17 cellular contexts compared by ENCODE assay signal in genomic region chr2:42307180-42307579, GRCh38. TPM values are rescaled to one million over a fixed set of nuclear protein-coding genes. Genes with fewer than 3 reads are reported as not detected.
A peak's percentile ranks its signal among the peaks of the same experiment; 100 is the strongest.
DNase-seq lines count a peak whose midpoint lies in the region; ATAC-seq and TF ChIP-seq lines count a peak whose summit lies in the region.
"Had no signal": no experiment of that assay in that cellular context is flagged by ENCODE, and none has a peak within 500 bp of the region (broad histone marks: within the 10 kb centered on the region; RNA-seq: fewer than 3 reads in every experiment).

No MANE protein-coding gene starts in this region.

- no peak for ATAC-seq in activated T-cell treated with anti-CD3 and anti-CD28 coated beads, Interleukin-2, amount 50 U/mL, for 72 hours (replicated peaks in 1 of 2)
- ATAC-seq in right cardiac atrium (no peak), memory B cell (ENCODE audit: low read depth) (no peak)
- ATAC-seq in activated CD8-positive, alpha-beta T cell treated with anti-CD3 and anti-CD28 coated beads, Interleukin-2, amount 10 ng/mL, durations not matched to agents 7 days and 5 days = no peak
- ATAC-seq: CD8-positive, alpha-beta T cell; GM12878 had no signal

- TF ChIP-seq CTCF in cardiac muscle cell (IDR thresholded peaks at IDR 0.05; ENCODE audit: low read depth, low read length) = no peak

- peak overlapping the region; percentile 47 for H3K27ac Mint-ChIP-seq in activated T-cell treated with anti-CD3 and anti-CD28 coated beads, Interleukin-2, amount 50 U/mL, for 72 hours
- H3K27ac Mint-ChIP-seq in activated T-cell treated with anti-CD3 and anti-CD28 coated beads, Interleukin-2, amount 50 U/mL, for 24 hours = no peak overlapping the region
- peak overlapping the region; percentile 24 for H3K27ac Mint-ChIP-seq in memory B cell
- no peak overlapping the region for H3K27ac Mint-ChIP-seq in activated CD8-positive, alpha-beta T cell treated with anti-CD3 and anti-CD28 coated beads, Interleukin-2, amount 10 ng/mL, durations not matched to agents 7 days and 5 days
- H3K27ac Mint-ChIP-seq: B cell; CD8-positive, alpha-beta T cell had no signal

- intact Hi-C loops in right cardiac atrium (cut with DNase I) = no loop called here

- CTCF ChIA-PET in activated CD8-positive, alpha-beta T cell treated with anti-CD3 and anti-CD28 coated beads, Interleukin-2, amount 10 ng/mL, durations not matched to agents 7 days and 5 days (lab: Charles Lee) = interaction anchor here (0.9 to 2.2 kb wide), 3 partner anchors 21 to 133 kb away, joined by 3 to 9 read pairs (median 3); no protein-coding TSS in a partner anchor

- no peaks in the 10 kb centered on the region for H3K27me3 Mint-ChIP-seq in activated T-cell treated with anti-CD3 and anti-CD28 coated beads, Interleukin-2, amount 50 U/mL, for 72 hours (ENCODE audit: low read depth)
- no peaks in the 10 kb centered on the region for H3K27me3 Mint-ChIP-seq in activated T-cell treated with anti-CD3 and anti-CD28 coated beads, Interleukin-2, amount 50 U/mL, for 24 hours
- no peaks in the 10 kb centered on the region for H3K27me3 Mint-ChIP-seq in memory B cell
- H3K27me3 Mint-ChIP-seq in activated CD8-positive, alpha-beta T cell treated with anti-CD3 and anti-CD28 coated beads, Interleukin-2, amount 10 ng/mL, durations not matched to agents 7 days and 5 days (ENCODE audit: low read depth) = no peaks in the 10 kb centered on the region
- H3K27me3 Mint-ChIP-seq: B cell had no signal

- H3K9me3 ChIP-seq in cardiac muscle cell (ENCODE audit: low read depth) (no peaks in the 10 kb centered on the region), right cardiac atrium (ENCODE audit: control insufficient read depth, low read length) (no peaks in the 10 kb centered on the region)
- H3K9me3 ChIP-seq: BLaER1 treated with 17β-estradiol and CSF1 and Interleukin-3, amounts not matched to agents 10 nM and 100 nM; HAP-1 had no signal

- peaks cover 11% of the 10 kb centered on the region for H3K4me1 Mint-ChIP-seq in activated T-cell treated with anti-CD3 and anti-CD28 coated beads, Interleukin-2, amount 50 U/mL, for 72 hours (ENCODE audit: low read depth)
- peaks cover 20% of the 10 kb centered on the region for H3K4me1 Mint-ChIP-seq in activated T-cell treated with anti-CD3 and anti-CD28 coated beads, Interleukin-2, amount 50 U/mL, for 24 hours (ENCODE audit: low read depth)
- H3K4me1 Mint-ChIP-seq in memory B cell = peaks cover 2% of the 10 kb centered on the region
- peaks cover 19% of the 10 kb centered on the region for H3K4me1 Mint-ChIP-seq in activated CD8-positive, alpha-beta T cell treated with anti-CD3 and anti-CD28 coated beads, Interleukin-2, amount 10 ng/mL, durations not matched to agents 7 days and 5 days (ENCODE audit: low read depth)
- H3K4me1 Mint-ChIP-seq: B cell had no signal

- peak overlapping the region; percentile 4 for H3K27ac ChIP-seq in cardiac muscle cell
- H3K27ac ChIP-seq in right cardiac atrium (ENCODE audit: low read length) = no peak overlapping the region
- H3K27ac ChIP-seq: BLaER1 treated with 17β-estradiol and CSF1 and Interleukin-3, amounts not matched to agents 10 nM and 100 nM; GM23248 had no signal

- no peaks in the 10 kb centered on the region for H3K27me3 ChIP-seq in cardiac muscle cell
- H3K27me3 ChIP-seq in right cardiac atrium (ENCODE audit: control insufficient read depth, insufficient read depth) = no peaks in the 10 kb centered on the region
- H3K27me3 ChIP-seq: BLaER1 treated with 17β-estradiol and CSF1 and Interleukin-3, amounts not matched to agents 10 nM and 100 nM had no signal

- H3K36me3 Mint-ChIP-seq in activated T-cell treated with anti-CD3 and anti-CD28 coated beads, Interleukin-2, amount 50 U/mL, for 72 hours (ENCODE audit: insufficient read depth in 2 of 2) = peaks cover 4 to 13% of the 10 kb centered on the region in 2 donors
- H3K36me3 Mint-ChIP-seq in activated T-cell treated with anti-CD3 and anti-CD28 coated beads, Interleukin-2, amount 50 U/mL, for 24 hours (ENCODE audit: low read depth) = peaks cover 73% of the 10 kb centered on the region
- peaks cover 24% of the 10 kb centered on the region for H3K36me3 Mint-ChIP-seq in memory B cell
- H3K36me3 Mint-ChIP-seq in activated CD8-positive, alpha-beta T cell treated with anti-CD3 and anti-CD28 coated beads, Interleukin-2, amount 10 ng/mL, durations not matched to agents 7 days and 5 days (ENCODE audit: low read depth) = peaks cover 51% of the 10 kb centered on the region

- H3K9me3 Mint-ChIP-seq in activated T-cell treated with anti-CD3 and anti-CD28 coated beads, Interleukin-2, amount 50 U/mL, for 72 hours = no peaks in the 10 kb centered on the region
- no peaks in the 10 kb centered on the region for H3K9me3 Mint-ChIP-seq in activated T-cell treated with anti-CD3 and anti-CD28 coated beads, Interleukin-2, amount 50 U/mL, for 24 hours
- no peaks in the 10 kb centered on the region for H3K9me3 Mint-ChIP-seq in memory B cell
- H3K9me3 Mint-ChIP-seq in activated CD8-positive, alpha-beta T cell treated with anti-CD3 and anti-CD28 coated beads, Interleukin-2, amount 10 ng/mL, durations not matched to agents 7 days and 5 days (ENCODE audit: insufficient read depth) = no peaks in the 10 kb centered on the region
- H3K9me3 Mint-ChIP-seq: CD8-positive, alpha-beta T cell had no signal

- H3K4me3 ChIP-seq in cardiac muscle cell (no peak overlapping the region), right cardiac atrium (ENCODE audit: low read length) (no peak overlapping the region)
- H3K4me3 ChIP-seq: BLaER1 treated with 17β-estradiol and CSF1 and Interleukin-3, amounts not matched to agents 10 nM and 100 nM; GM12878; GM23248; HAP-1 had no signal

- no peaks in the 10 kb centered on the region for H3K4me1 ChIP-seq in cardiac muscle cell (ENCODE audit: low read depth)
- H3K4me1 ChIP-seq in right cardiac atrium (ENCODE audit: control insufficient read depth, insufficient read depth, low read length) = no peaks in the 10 kb centered on the region
- H3K4me1 ChIP-seq: HAP-1 had no signal

- POLR2A ChIA-PET in activated CD8-positive, alpha-beta T cell treated with anti-CD3 and anti-CD28 coated beads, Interleukin-2, amount 10 ng/mL, durations not matched to agents 7 days and 5 days (lab: Charles Lee) = no interaction called here

- peaks cover 38% of the 10 kb centered on the region for H3K36me3 ChIP-seq in cardiac muscle cell

- no peak overlapping the region for H3K4me3 Mint-ChIP-seq in activated T-cell treated with anti-CD3 and anti-CD28 coated beads, Interleukin-2, amount 50 U/mL, for 72 hours
- no peak overlapping the region for H3K4me3 Mint-ChIP-seq in activated T-cell treated with anti-CD3 and anti-CD28 coated beads, Interleukin-2, amount 50 U/mL, for 24 hours
- H3K4me3 Mint-ChIP-seq in memory B cell = no peak overlapping the region
- H3K4me3 Mint-ChIP-seq in activated CD8-positive, alpha-beta T cell treated with anti-CD3 and anti-CD28 coated beads, Interleukin-2, amount 10 ng/mL, durations not matched to agents 7 days and 5 days = no peak overlapping the region
- H3K4me3 Mint-ChIP-seq: B cell; CD8-positive, alpha-beta T cell had no signal

- DNase-seq in activated T-cell treated with anti-CD3 and anti-CD28 coated beads, Interleukin-2, amount 50 U/mL, for 72 hours = no peak
- DNase-seq in activated T-cell treated with anti-CD3 and anti-CD28 coated beads, Interleukin-2, amount 50 U/mL, for 24 hours = no peak
- DNase-seq in cardiac muscle cell (ENCODE audit: low read depth in 1 of 2, low spot score in 1 of 2) (no peak), right cardiac atrium (no peak), memory B cell (ENCODE audit: low spot score in 2 of 2) (no peak), DMS53 treated with DMSO at 0.1 percent for 48 hours (lab: John Stamatoyannopoulos, UW; ENCODE audit: unreplicated experiment) (no peak)
- DNase-seq in activated CD8-positive, alpha-beta T cell treated with anti-CD3 and anti-CD28 coated beads, Interleukin-2, amount 10 ng/mL, durations not matched to agents 7 days and 5 days = no peak
- DNase-seq: 8988T; Calu3; CD8-positive, alpha-beta T cell; DND-41; EL; GM23248 had no signal

RNA-seq across cellular contexts. Expression of gene COX7A2L, which starts 53.8 kb away (rescaled TPM):
- total RNA-seq in activated T-cell treated with anti-CD3 and anti-CD28 coated beads, Interleukin-2, amount 50 U/mL, for 72 hours = 100 to 1,000 TPM; 140 to 157 TPM
- total RNA-seq in cardiac muscle cell = 152 and 160 TPM in 2 replicates
- 187 and 197 TPM in 2 replicates for polyA plus RNA-seq in cardiac muscle cell
- 100 to 1,000 TPM in 3 of 4 donors, 10 to 100 TPM in 1; 96.1 to 128 (median 108) TPM for total RNA-seq in right cardiac atrium
- 114 TPM for polyA plus RNA-seq in right cardiac atrium
- 100 to 1,000 TPM; 102 to 109 TPM for total RNA-seq in activated CD8-positive, alpha-beta T cell treated with anti-CD3 and anti-CD28 coated beads, Interleukin-2, amount 10 ng/mL, durations not matched to agents 7 days and 5 days

Comparison
In these comparisons a context has a peak if more than half of its experiments do, and no peak if none do; other contexts are left out.
1. H3K27ac Mint-ChIP-seq: peak in activated T-cell treated with anti-CD3 and anti-CD28 coated beads, Interleukin-2, amount 50 U/mL, for 72 hours (single experiment) and memory B cell (single experiment); none in activated T-cell treated with anti-CD3 and anti-CD28 coated beads, Interleukin-2, amount 50 U/mL, for 24 hours (single experiment) and activated CD8-positive, alpha-beta T cell treated with anti-CD3 and anti-CD28 coated beads, Interleukin-2, amount 10 ng/mL, durations not matched to agents 7 days and 5 days (single experiment).